8 cellular contexts compared by ENCODE assay signal in genomic region chr9:127452481-127453092, GRCh38. TPM values are rescaled to one million over a fixed set of nuclear protein-coding genes. Genes with fewer than 3 reads are reported as not detected.
DNase-seq lines count a peak whose midpoint lies in the region; ATAC-seq and TF ChIP-seq lines count a peak whose summit lies in the region.

No MANE protein-coding gene starts in this region.

- no peaks in the 10 kb centered on the region for H3K27me3 Mint-ChIP-seq in activated T-cell treated with anti-CD3 and anti-CD28 coated beads, Interleukin-2, amount 50 U/mL, for 4 hours (ENCODE audit: low read depth)

- peaks cover 42% of the 10 kb centered on the region for H3K36me3 Mint-ChIP-seq in activated T-cell treated with anti-CD3 and anti-CD28 coated beads, Interleukin-2, amount 50 U/mL, for 4 hours (ENCODE audit: insufficient read depth)

- no peak for ATAC-seq in activated T-cell treated with anti-CD3 and anti-CD28 coated beads, Interleukin-2, amount 50 U/mL, for 4 hours
- peak; percentile 66 for ATAC-seq in Right ventricle myocardium inferior
- ATAC-seq in HG02763 (IDR thresholded peaks at IDR 0.05; ENCODE audit: unreplicated experiment) = no peak
- no peak for ATAC-seq in HG03571 (IDR thresholded peaks at IDR 0.05; ENCODE audit: unreplicated experiment)

- TF ChIP-seq CTCF in VCaP (conservative IDR thresholded peaks at IDR 0.05) = 0 out of 2 replicates have a peak, but pooled peaks have one; percentile 6

- intact Hi-C loops in Right ventricle myocardium inferior (cut with DNase I) = loop anchor here (5.0 kb wide), 1 partner anchor 115 kb away; a partner anchor contains a TSS

- DNase-seq in activated T-cell treated with anti-CD3 and anti-CD28 coated beads, Interleukin-2, amount 50 U/mL, for 4 hours = no peak
- DNase-seq in activated T-cell treated with anti-CD3 and anti-CD28 coated beads, Interleukin-2, amount 50 U/mL, for 1 hour = no peak
- DNase-seq in Right ventricle myocardium inferior (ENCODE audit: missing footprints) = no peak
- peak; percentile 38 for DNase-seq in renal cortical epithelial cell (ENCODE audit: low read depth)
- no peak for DNase-seq in NCI-H128 (lab: John Stamatoyannopoulos, UW; ENCODE audit: unreplicated experiment)

- no peaks in the 10 kb centered on the region for H3K9me3 Mint-ChIP-seq in activated T-cell treated with anti-CD3 and anti-CD28 coated beads, Interleukin-2, amount 50 U/mL, for 4 hours

- peak overlapping the region; percentile 97 for H3K4me3 Mint-ChIP-seq in activated T-cell treated with anti-CD3 and anti-CD28 coated beads, Interleukin-2, amount 50 U/mL, for 4 hours

- peaks cover 31% of the 10 kb centered on the region for H3K4me1 Mint-ChIP-seq in activated T-cell treated with anti-CD3 and anti-CD28 coated beads, Interleukin-2, amount 50 U/mL, for 4 hours (ENCODE audit: low read depth)

- H3K27ac ChIP-seq in VCaP = peak overlapping the region; percentile 98

RNA-seq across cellular contexts. Expression of gene LRSAM1, which starts 1.3 kb away (rescaled TPM):
- 10 to 100 TPM; 20.5 to 24.2 (median 21.6) TPM for total RNA-seq in activated T-cell treated with anti-CD3 and anti-CD28 coated beads, Interleukin-2, amount 50 U/mL, for 4 hours
- 52.0 TPM for total RNA-seq in Right ventricle myocardium inferior
- 14.4 and 19.8 TPM in 2 replicates for total RNA-seq in renal cortical epithelial cell

RNA-seq across cellular contexts. Expression of gene RPL12, which starts 1.4 kb away (rescaled TPM):
- total RNA-seq in activated T-cell treated with anti-CD3 and anti-CD28 coated beads, Interleukin-2, amount 50 U/mL, for 4 hours = 1,000 to 10,000 TPM; 1,591 to 1,973 (median 1,685) TPM
- 775 TPM for total RNA-seq in Right ventricle myocardium inferior
- 1,410 and 1,691 TPM in 2 replicates for total RNA-seq in renal cortical epithelial cell

RNA-seq across cellular contexts. Expression of gene ZNF79, which starts 28.4 kb away (rescaled TPM):
- total RNA-seq in activated T-cell treated with anti-CD3 and anti-CD28 coated beads, Interleukin-2, amount 50 U/mL, for 4 hours = 10 to 100 TPM in 2 of 3 donors, 1 to 10 TPM in 1; 9.0 to 14.0 (median 13.6) TPM
- total RNA-seq in Right ventricle myocardium inferior (6.1 TPM), renal cortical epithelial cell (6.6 and 14.5 TPM in 2 replicates)

RNA-seq across cellular contexts. Expression of gene SLC2A8, which starts 55.6 kb away (rescaled TPM):
- total RNA-seq in activated T-cell treated with anti-CD3 and anti-CD28 coated beads, Interleukin-2, amount 50 U/mL, for 4 hours = 1 to 10 TPM; 1.9 to 3.2 (median 3.0) TPM
- total RNA-seq in Right ventricle myocardium inferior (15.0 TPM), renal cortical epithelial cell (16.3 and 18.6 TPM in 2 replicates)
